Comparison of ENCODE assay signal across 25 cellular contexts in the genomic region with DNA sequence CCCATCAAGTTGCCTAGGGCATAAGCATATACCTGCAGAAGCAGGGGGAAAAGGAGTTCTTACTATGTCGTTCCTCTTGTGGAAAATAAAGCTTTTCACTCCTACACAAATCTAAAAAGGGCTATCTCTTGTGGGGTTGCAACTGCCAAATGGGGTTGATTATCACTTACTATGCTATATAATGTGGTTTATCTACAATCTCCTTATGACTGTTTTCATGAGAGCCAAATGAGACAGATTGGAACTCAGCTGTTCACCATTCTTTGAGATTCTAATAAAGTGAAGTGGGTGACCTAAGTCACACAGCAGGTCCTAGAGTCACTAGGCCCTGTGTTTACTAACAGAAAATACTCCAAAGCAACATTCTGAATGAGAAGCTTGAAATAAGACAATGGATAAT. TPM values are rescaled to one million over a fixed set of nuclear protein-coding genes. Genes with fewer than 3 reads are reported as not detected.
DNase-seq lines count a peak whose midpoint lies in the region; ATAC-seq, FAIRE-seq and TF ChIP-seq lines count a peak whose summit lies in the region.
"Had no signal": no experiment of that assay in that cellular context is flagged by ENCODE, and none has a peak within 500 bp of the region (broad histone marks: within the 10 kb centered on the region; RNA-seq: fewer than 3 reads in every experiment).

No MANE protein-coding gene starts in this region.

- H3K4me3 ChIP-seq in GM06990 (replicated peaks; ENCODE audit: low read depth, low read length), result no peak overlapping the region
- no peak overlapping the region for H3K4me3 ChIP-seq in OCI-LY7 (ENCODE audit: low read depth, low read length, poor library complexity, severe bottlenecking)
- no peak overlapping the region for H3K4me3 ChIP-seq in kidney (ENCODE audit: low read length in 2 of 2)
- H3K4me3 ChIP-seq: GM23338, HAP-1, SJSA1 had no signal

- BruUV-seq in OCI-LY7 (replicated peaks; lab: Mats Ljungman, UMichigan), result TSS peak; percentile 26

- intact Hi-C loops in OCI-LY7 (cut with micrococcal nuclease; ENCODE audit: unreplicated experiment) (no loop called here), kidney (cut with DNase I) (no loop called here)

- no peaks in the 10 kb centered on the region for H3K27me3 Mint-ChIP-seq in stimulated activated naive B cell treated with anti-CD40 and anti-IgM and Interleukin-4, amounts not matched to agents 10 μg/mL and 1 μg/mL and 100 μg/mL, for 72 hours
- H3K27me3 Mint-ChIP-seq: IgD-negative memory B cell had no signal

- FAIRE-seq in kidney (lab: Jason Lieb, UNC), result no peak
- FAIRE-seq in H54 (lab: Jason Lieb, UNC), result no peak
- FAIRE-seq: GM19239 had no signal

- H3K4me1 ChIP-seq in OCI-LY7 (ENCODE audit: insufficient read depth, low read length, poor library complexity, severe bottlenecking) (no peaks in the 10 kb centered on the region), kidney (ENCODE audit: control insufficient read depth in 1 of 2, insufficient read depth in 1 of 2, low read depth in 1 of 2, low read length in 2 of 2) (no peaks in the 10 kb centered on the region)
- H3K4me1 ChIP-seq: SJSA1 had no signal

- CTCF ChIA-PET in OCI-LY7 (lab: Charles Lee; ENCODE audit: unreplicated experiment), result no interaction called here

- H3K9me2 ChIP-seq in OCI-LY7 (ENCODE audit: insufficient read depth, low read length), result no peaks in the 10 kb centered on the region

- ATAC-seq in stimulated activated naive B cell treated with anti-CD40 and anti-IgM and Interleukin-4, amounts not matched to agents 10 μg/mL and 1 μg/mL and 100 μg/mL, for 72 hours (replicated peaks), result peak; percentile 48 to 68
- ATAC-seq in HG03175 (IDR thresholded peaks at IDR 0.05; ENCODE audit: unreplicated experiment), result no peak
- ATAC-seq: GM23338 had no signal

- no peak overlapping the region for H2AFZ ChIP-seq in OCI-LY7 (ENCODE audit: low read length)
- H2AFZ ChIP-seq: GM23338 had no signal

- no peaks in the 10 kb centered on the region for H3K79me2 ChIP-seq in OCI-LY7 (ENCODE audit: insufficient read depth, low read depth, low read length)

- DNase-seq in GM06990 (ENCODE audit: extremely low read depth, insufficient read length) (peak; percentile 12), GM13976 (ENCODE audit: low spot score) (peak; percentile 66), OCI-LY7 (ENCODE audit: low spot score) (no peak), kidney (no peak), H54 (ENCODE audit: insufficient read length, low spot score) (no peak)
- no peak for DNase-seq in stimulated activated naive B cell treated with anti-CD40 and anti-IgM and Interleukin-4, amounts not matched to agents 10 μg/mL and 1 μg/mL and 100 μg/mL, for 72 hours
- DNase-seq: Calu3, DMS79 treated with DMSO at 0.1 percent for 48 hours, GF-D8, HFFc6, MM.1S, NCI-H2029, NCI-H446, NCI-H524 treated with DMSO at 0.1 percent for 48 hours, NCI-H774, Right ventricle myocardium superior, RPMI8226 had no signal

- no peak overlapping the region for H3K9ac ChIP-seq in kidney (ENCODE audit: low read length in 2 of 2)
- H3K9ac ChIP-seq: KMS-11 had no signal

- H3K9me3 ChIP-seq in OCI-LY7 (ENCODE audit: low read length) (no peaks in the 10 kb centered on the region), kidney (ENCODE audit: control insufficient read depth in 1 of 2, low read length in 2 of 2) (no peaks in the 10 kb centered on the region)
- H3K9me3 ChIP-seq: HAP-1, SJSA1 had no signal

- no peak for TF ChIP-seq POLR2A in H54 (IDR thresholded peaks at IDR 0.05; ENCODE audit: low read depth, low read length)

- peaks cover 0 to 2% of the 10 kb centered on the region in 2 donors for H3K9me3 Mint-ChIP-seq in stimulated activated naive B cell treated with anti-CD40 and anti-IgM and Interleukin-4, amounts not matched to agents 10 μg/mL and 1 μg/mL and 100 μg/mL, for 72 hours
- H3K9me3 Mint-ChIP-seq: GM23338, HFFc6 had no signal

- POLR2A ChIA-PET in OCI-LY7 (lab: Charles Lee), result interaction anchor here (0.7 kb wide), 1 partner anchor 11 kb away, joined by 3 read pairs; no protein-coding TSS in a partner anchor

- 0 out of 2 replicates have a peak, but pooled peaks cover 2% of the 10 kb centered on the region for H3K36me3 ChIP-seq in GM06990 (ENCODE audit: control insufficient read depth, insufficient read depth, low read length)
- H3K36me3 ChIP-seq in OCI-LY7 (ENCODE audit: insufficient read depth, low read length), result peaks cover 92% of the 10 kb centered on the region
- H3K36me3 ChIP-seq in kidney (ENCODE audit: control insufficient read depth in 1 of 2, insufficient read depth in 2 of 2, low read length in 2 of 2), result no peaks in the 10 kb centered on the region

- no peak overlapping the region for H3K4me3 Mint-ChIP-seq in stimulated activated naive B cell treated with anti-CD40 and anti-IgM and Interleukin-4, amounts not matched to agents 10 μg/mL and 1 μg/mL and 100 μg/mL, for 72 hours
- H3K4me3 Mint-ChIP-seq: GM23338, HFFc6, IgD-negative memory B cell had no signal

- H3K4me2 ChIP-seq in OCI-LY7 (ENCODE audit: low read length), result no peak overlapping the region
- H3K4me2 ChIP-seq: GM23338, KMS-11 had no signal

- peaks cover 3% of the 10 kb centered on the region in 2 donors for H3K36me3 Mint-ChIP-seq in stimulated activated naive B cell treated with anti-CD40 and anti-IgM and Interleukin-4, amounts not matched to agents 10 μg/mL and 1 μg/mL and 100 μg/mL, for 72 hours

- H3K27ac ChIP-seq in OCI-LY7 (ENCODE audit: low read depth, low read length, poor library complexity, severe bottlenecking) (no peak overlapping the region), kidney (ENCODE audit: low read depth in 2 of 2, low read length in 2 of 2) (no peak overlapping the region)
- H3K27ac ChIP-seq: HL-60, KMS-11, SJSA1 had no signal

- peaks cover 4 to 19% of the 10 kb centered on the region in 2 donors for H3K4me1 Mint-ChIP-seq in stimulated activated naive B cell treated with anti-CD40 and anti-IgM and Interleukin-4, amounts not matched to agents 10 μg/mL and 1 μg/mL and 100 μg/mL, for 72 hours
- H3K4me1 Mint-ChIP-seq: GM23338, IgD-negative memory B cell had no signal

- H3K27ac Mint-ChIP-seq in stimulated activated naive B cell treated with anti-CD40 and anti-IgM and Interleukin-4, amounts not matched to agents 10 μg/mL and 1 μg/mL and 100 μg/mL, for 72 hours, result no peak overlapping the region
- H3K27ac Mint-ChIP-seq: GM23338, HFFc6, IgD-negative memory B cell had no signal

- no peaks in the 10 kb centered on the region for H3K27me3 ChIP-seq in GM06990 (replicated peaks; ENCODE audit: control insufficient read depth, insufficient read depth, low read length)
- H3K27me3 ChIP-seq: SJSA1 had no signal

- in situ Hi-C loops in GM13976 (cut with MboI; ENCODE audit: low sequenced_read_pairs, unreplicated experiment), result no loop called here

- no peak for TF ChIP-seq CTCF in GM06990 (IDR thresholded peaks at IDR 0.05; ENCODE audit: insufficient read depth, low read length, poor library complexity, severe bottlenecking)
- no peak for TF ChIP-seq CTCF in GM13976 (IDR thresholded peaks at IDR 0.05; ENCODE audit: borderline replicate concordance, control extremely low read depth, extremely low read depth, insufficient read depth, missing control alignments)
- TF ChIP-seq CTCF in OCI-LY7 (conservative IDR thresholded peaks at IDR 0.05; ENCODE audit: low read length), result no peak
- TF ChIP-seq CTCF in kidney (IDR thresholded peaks at IDR 0.05; ENCODE audit: borderline replicate concordance, extremely low read depth, insufficient read depth), result no peak

- H4K20me1 ChIP-seq in OCI-LY7 (ENCODE audit: insufficient read depth, low read length), result no peaks in the 10 kb centered on the region

RNA-seq across cellular contexts. Expression of a gene that starts 47.7 kb away (rescaled TPM):
- total RNA-seq in OCI-LY7 (2014; rRNA removed; shearing (Covaris generic)), result 33.4 and 74.4 TPM in 2 replicates
- 90.1 and 117 TPM in 2 replicates for total RNA-seq in OCI-LY7 (2022)
- 81.6 TPM for total RNA-seq in kidney
- polyA plus RNA-seq in kidney (ENCODE audit: insufficient read depth, low read depth, low replicate concordance), result 3.0 TPM
- polyA plus RNA-seq: IgD-negative memory B cell had no signal

Comparison
In these comparisons a context has a peak if more than half of its experiments do, and no peak if none do; other contexts are left out.
1. DNase-seq: peak in GM06990 (single experiment) and GM13976 (single experiment); none in OCI-LY7 (single experiment), stimulated activated naive B cell treated with anti-CD40 and anti-IgM and Interleukin-4, amounts not matched to agents 10 μg/mL and 1 μg/mL and 100 μg/mL, for 72 hours (single experiment), kidney (single experiment) and H54 (single experiment).